ENCODE assay signal across 22 cellular contexts in the genomic region with DNA sequence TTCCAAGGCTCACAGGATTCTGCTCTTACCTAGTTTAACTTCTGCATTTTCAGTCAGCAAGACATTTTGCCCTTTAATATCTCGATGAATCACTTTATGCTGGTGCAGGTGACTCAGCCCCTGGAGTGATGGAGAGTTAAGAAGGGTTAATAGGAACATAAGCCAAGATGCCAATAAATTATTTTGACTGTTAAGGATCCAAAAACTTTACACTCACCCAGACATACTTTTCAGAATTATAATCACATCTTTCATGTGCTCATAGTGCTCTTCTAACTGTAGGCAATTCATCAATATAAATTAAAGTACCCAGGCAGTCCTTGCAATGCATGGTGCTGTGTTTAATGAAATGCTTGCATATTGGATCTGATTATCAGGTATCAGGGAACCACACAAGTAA.
DNase-seq lines count a peak whose midpoint lies in the region; ATAC-seq and TF ChIP-seq lines count a peak whose summit lies in the region.
"Had no signal": no experiment of that assay in that cellular context is flagged by ENCODE, and none has a peak within 500 bp of the region (broad histone marks: within the 10 kb centered on the region; RNA-seq: fewer than 3 reads in every experiment).

No MANE protein-coding gene starts in this region.

- TF ChIP-seq CTCF in HFFc6 (IDR thresholded peaks at IDR 0.05) (no peak), WTC11 (IDR thresholded peaks at IDR 0.05) (no peak), dorsolateral prefrontal cortex (IDR thresholded peaks at IDR 0.05 in 54 of 56, conservative IDR thresholded peaks at IDR 0.05 in 2 of 56; ENCODE audit: low read depth in 1 of 56, partially characterized antibody in 56 of 56) (no peak)

- POLR2A ChIA-PET in WTC11 (lab: Charles Lee), result no interaction called here

- no peaks in the 10 kb centered on the region for H3K9me3 Mint-ChIP-seq in activated naive CD4-positive, alpha-beta T cell treated with anti-CD3 and anti-CD28 coated beads for 36 hours
- H3K9me3 Mint-ChIP-seq in HFFc6 (no peaks in the 10 kb centered on the region), WTC11 (no peaks in the 10 kb centered on the region)
- H3K9me3 Mint-ChIP-seq: CD4-positive, alpha-beta T cell; memory B cell; stimulated activated memory B cell treated with anti-CD40 and anti-IgM and Interleukin-4, amounts not matched to agents 10 μg/mL and 1 μg/mL and 100 μg/mL, for 72 hours; T-helper 2 cell treated with Interferon-gamma antibody and Interleukin-4, amounts not matched to agents 5 μg/mL and 100 μg/mL, for 36 hours had no signal

- H3K4me3 Mint-ChIP-seq in activated naive CD4-positive, alpha-beta T cell treated with anti-CD3 and anti-CD28 coated beads for 36 hours, result no peak overlapping the region
- H3K4me3 Mint-ChIP-seq in HFFc6, result no peak overlapping the region
- H3K4me3 Mint-ChIP-seq in WTC11, result no peak overlapping the region
- H3K4me3 Mint-ChIP-seq: CD4-positive, alpha-beta T cell; memory B cell; naive thymus-derived CD8-positive, alpha-beta T cell; stimulated activated memory B cell treated with anti-CD40 and anti-IgM and Interleukin-4, amounts not matched to agents 10 μg/mL and 1 μg/mL and 100 μg/mL, for 72 hours; T-helper 2 cell treated with Interferon-gamma antibody and Interleukin-4, amounts not matched to agents 5 μg/mL and 100 μg/mL, for 36 hours had no signal

- no peak for ATAC-seq in WTC11
- no peak for ATAC-seq in GM19351 (IDR thresholded peaks at IDR 0.05; ENCODE audit: unreplicated experiment)
- no peak for ATAC-seq in HG03108 (IDR thresholded peaks at IDR 0.05; ENCODE audit: unreplicated experiment)
- ATAC-seq: naive thymus-derived CD8-positive, alpha-beta T cell; Right ventricle myocardium inferior; stimulated activated memory B cell treated with anti-CD40 and anti-IgM and Interleukin-4, amounts not matched to agents 10 μg/mL and 1 μg/mL and 100 μg/mL, for 72 hours had no signal

- no peak overlapping the region for H3K27ac Mint-ChIP-seq in activated naive CD4-positive, alpha-beta T cell treated with anti-CD3 and anti-CD28 coated beads for 36 hours
- H3K27ac Mint-ChIP-seq in HFFc6, result no peak overlapping the region
- peak overlapping the region; percentile 1; the same call in 1 of the 2 replicates for H3K27ac Mint-ChIP-seq in WTC11
- H3K27ac Mint-ChIP-seq: CD4-positive, alpha-beta T cell; memory B cell; stimulated activated memory B cell treated with anti-CD40 and anti-IgM and Interleukin-4, amounts not matched to agents 10 μg/mL and 1 μg/mL and 100 μg/mL, for 72 hours; T-helper 2 cell treated with Interferon-gamma antibody and Interleukin-4, amounts not matched to agents 5 μg/mL and 100 μg/mL, for 36 hours had no signal

- no peaks in the 10 kb centered on the region for H3K27me3 ChIP-seq in dorsolateral prefrontal cortex
- H3K27me3 ChIP-seq: spleen had no signal

- peaks cover 32% of the 10 kb centered on the region for H3K4me1 Mint-ChIP-seq in activated naive CD4-positive, alpha-beta T cell treated with anti-CD3 and anti-CD28 coated beads for 36 hours (ENCODE audit: low read depth)
- H3K4me1 Mint-ChIP-seq in HFFc6 (ENCODE audit: low read depth), result peaks cover 60% of the 10 kb centered on the region
- H3K4me1 Mint-ChIP-seq in WTC11, result peaks cover 40% of the 10 kb centered on the region
- H3K4me1 Mint-ChIP-seq: memory B cell; stimulated activated memory B cell treated with anti-CD40 and anti-IgM and Interleukin-4, amounts not matched to agents 10 μg/mL and 1 μg/mL and 100 μg/mL, for 72 hours had no signal

- DNase-seq in activated naive CD4-positive, alpha-beta T cell treated with anti-CD3 and anti-CD28 coated beads for 36 hours, result peak; percentile 20
- DNase-seq in activated naive CD4-positive, alpha-beta T cell (lab: John Stamatoyannopoulos, UW), result no peak
- DNase-seq in HFFc6, result peak; percentile 36
- no peak for DNase-seq in WTC11 (ENCODE audit: low spot score)
- peak; percentile 72 for DNase-seq in renal cortical epithelial cell (ENCODE audit: low read depth)
- DNase-seq in dorsolateral prefrontal cortex, result no peak
- DNase-seq: activated CD4-positive, alpha-beta T cell treated with anti-CD3 and anti-CD28 coated beads for 1 hour; CD4-positive, alpha-beta T cell; central memory CD4-positive, alpha-beta T cell; DND-41; effector CD4-positive, alpha-beta T cell; naive thymus-derived CD8-positive, alpha-beta T cell; NCI-H1694 treated with DMSO at 0.1 percent for 48 hours; NCI-H2227 treated with DMSO at 0.1 percent for 48 hours; spleen; trophoblast cell had no signal

- peaks cover 12% of the 10 kb centered on the region for H3K36me3 Mint-ChIP-seq in activated naive CD4-positive, alpha-beta T cell treated with anti-CD3 and anti-CD28 coated beads for 36 hours (ENCODE audit: low read depth)
- peaks cover 4% of the 10 kb centered on the region; the same call in 1 of the 2 replicates for H3K36me3 Mint-ChIP-seq in HFFc6 (ENCODE audit: low read depth)
- no peaks in the 10 kb centered on the region for H3K36me3 Mint-ChIP-seq in WTC11
- H3K36me3 Mint-ChIP-seq: memory B cell; stimulated activated memory B cell treated with anti-CD40 and anti-IgM and Interleukin-4, amounts not matched to agents 10 μg/mL and 1 μg/mL and 100 μg/mL, for 72 hours had no signal

- H3K27me3 Mint-ChIP-seq in activated naive CD4-positive, alpha-beta T cell treated with anti-CD3 and anti-CD28 coated beads for 36 hours (ENCODE audit: low read depth), result no peaks in the 10 kb centered on the region
- peaks cover 2% of the 10 kb centered on the region; the same call in 1 of the 2 replicates for H3K27me3 Mint-ChIP-seq in HFFc6 (ENCODE audit: insufficient read depth)
- H3K27me3 Mint-ChIP-seq in WTC11 (ENCODE audit: low read depth), result no peaks in the 10 kb centered on the region
- H3K27me3 Mint-ChIP-seq: CD4-positive, alpha-beta T cell; naive thymus-derived CD8-positive, alpha-beta T cell; stimulated activated memory B cell treated with anti-CD40 and anti-IgM and Interleukin-4, amounts not matched to agents 10 μg/mL and 1 μg/mL and 100 μg/mL, for 72 hours had no signal

- CTCF ChIA-PET in activated naive CD4-positive, alpha-beta T cell treated with anti-CD3 and anti-CD28 coated beads for 36 hours (lab: Charles Lee), result no interaction called here
- CTCF ChIA-PET in WTC11 (lab: Charles Lee), result no interaction called here

- intact Hi-C loops in activated naive CD4-positive, alpha-beta T cell treated with anti-CD3 and anti-CD28 coated beads for 36 hours (cut with micrococcal nuclease), result loop anchor here (1.0 kb wide), 1 partner anchor 35 kb away; no protein-coding TSS in a partner anchor
- intact Hi-C loops in dorsolateral prefrontal cortex (cut with DNase I), result no loop called here

- no peak overlapping the region for H3K4me3 ChIP-seq in dorsolateral prefrontal cortex
- H3K4me3 ChIP-seq: spleen had no signal

- no peak overlapping the region for H3K27ac ChIP-seq in dorsolateral prefrontal cortex
- H3K27ac ChIP-seq: spleen had no signal

TF ChIP-seq in WTC11, 78 proteins besides CTCF, POLR2A, EP300 and RAD21 (continues in another document):
- TF ChIP-seq, protein P1, sequence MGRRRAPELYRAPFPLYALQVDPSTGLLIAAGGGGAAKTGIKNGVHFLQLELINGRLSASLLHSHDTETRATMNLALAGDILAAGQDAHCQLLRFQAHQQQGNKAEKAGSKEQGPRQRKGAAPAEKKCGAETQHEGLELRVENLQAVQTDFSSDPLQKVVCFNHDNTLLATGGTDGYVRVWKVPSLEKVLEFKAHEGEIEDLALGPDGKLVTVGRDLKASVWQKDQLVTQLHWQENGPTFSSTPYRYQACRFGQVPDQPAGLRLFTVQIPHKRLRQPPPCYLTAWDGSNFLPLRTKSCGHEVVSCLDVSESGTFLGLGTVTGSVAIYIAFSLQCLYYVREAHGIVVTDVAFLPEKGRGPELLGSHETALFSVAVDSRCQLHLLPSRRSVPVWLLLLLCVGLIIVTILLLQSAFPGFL (CRISPR knock-in tag; IDR thresholded peaks at IDR 0.05; ENCODE audit: borderline replicate concordance), result no peak
- TF ChIP-seq JUN (CRISPR knock-in tag; IDR thresholded peaks at IDR 0.05) (no peak), SP1 (CRISPR knock-in tag; conservative IDR thresholded peaks at IDR 0.05) (no peak), ZNF423 (CRISPR knock-in tag; IDR thresholded peaks at IDR 0.05) (no peak), NFE2L1 (CRISPR knock-in tag; IDR thresholded peaks at IDR 0.05) (no peak), KAT7 (CRISPR knock-in tag; IDR thresholded peaks at IDR 0.05; ENCODE audit: borderline replicate concordance) (no peak)
- TF ChIP-seq, protein P2, sequence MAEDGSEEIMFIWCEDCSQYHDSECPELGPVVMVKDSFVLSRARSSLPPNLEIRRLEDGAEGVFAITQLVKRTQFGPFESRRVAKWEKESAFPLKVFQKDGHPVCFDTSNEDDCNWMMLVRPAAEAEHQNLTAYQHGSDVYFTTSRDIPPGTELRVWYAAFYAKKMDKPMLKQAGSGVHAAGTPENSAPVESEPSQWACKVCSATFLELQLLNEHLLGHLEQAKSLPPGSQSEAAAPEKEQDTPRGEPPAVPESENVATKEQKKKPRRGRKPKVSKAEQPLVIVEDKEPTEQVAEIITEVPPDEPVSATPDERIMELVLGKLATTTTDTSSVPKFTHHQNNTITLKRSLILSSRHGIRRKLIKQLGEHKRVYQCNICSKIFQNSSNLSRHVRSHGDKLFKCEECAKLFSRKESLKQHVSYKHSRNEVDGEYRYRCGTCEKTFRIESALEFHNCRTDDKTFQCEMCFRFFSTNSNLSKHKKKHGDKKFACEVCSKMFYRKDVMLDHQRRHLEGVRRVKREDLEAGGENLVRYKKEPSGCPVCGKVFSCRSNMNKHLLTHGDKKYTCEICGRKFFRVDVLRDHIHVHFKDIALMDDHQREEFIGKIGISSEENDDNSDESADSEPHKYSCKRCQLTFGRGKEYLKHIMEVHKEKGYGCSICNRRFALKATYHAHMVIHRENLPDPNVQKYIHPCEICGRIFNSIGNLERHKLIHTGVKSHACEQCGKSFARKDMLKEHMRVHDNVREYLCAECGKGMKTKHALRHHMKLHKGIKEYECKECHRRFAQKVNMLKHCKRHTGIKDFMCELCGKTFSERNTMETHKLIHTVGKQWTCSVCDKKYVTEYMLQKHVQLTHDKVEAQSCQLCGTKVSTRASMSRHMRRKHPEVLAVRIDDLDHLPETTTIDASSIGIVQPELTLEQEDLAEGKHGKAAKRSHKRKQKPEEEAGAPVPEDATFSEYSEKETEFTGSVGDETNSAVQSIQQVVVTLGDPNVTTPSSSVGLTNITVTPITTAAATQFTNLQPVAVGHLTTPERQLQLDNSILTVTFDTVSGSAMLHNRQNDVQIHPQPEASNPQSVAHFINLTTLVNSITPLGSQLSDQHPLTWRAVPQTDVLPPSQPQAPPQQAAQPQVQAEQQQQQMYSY (CRISPR knock-in tag; IDR thresholded peaks at IDR 0.05), result no peak

Comparison
In these comparisons a context has a peak if more than half of its experiments do, and no peak if none do; other contexts are left out.
1. DNase-seq: peak in activated naive CD4-positive, alpha-beta T cell treated with anti-CD3 and anti-CD28 coated beads for 36 hours (single experiment), HFFc6 (single experiment) and renal cortical epithelial cell (single experiment); none in activated naive CD4-positive, alpha-beta T cell (0 of 4), WTC11 (single experiment) and dorsolateral prefrontal cortex (0 of 10).